Comparison of ENCODE assay signal across 9 cellular contexts in the genomic region with DNA sequence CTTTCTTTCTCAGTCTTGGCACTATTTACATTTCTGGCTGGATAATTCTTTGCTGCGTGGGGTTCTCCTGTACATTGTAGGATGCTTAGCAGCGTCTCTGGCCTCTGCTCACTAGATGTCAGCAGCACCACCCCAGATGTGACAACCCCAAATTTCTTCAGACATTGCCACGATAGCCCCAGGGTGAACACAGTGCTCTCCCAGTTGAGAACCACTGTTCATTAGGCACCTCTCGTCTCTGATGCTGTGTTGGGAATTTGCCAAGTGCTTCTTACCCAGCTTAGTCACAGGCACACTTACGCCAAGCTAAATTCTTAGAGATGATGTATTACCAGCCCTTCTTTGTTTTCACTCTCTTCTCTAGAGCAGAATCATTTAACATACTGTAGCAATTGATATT. TPM values are rescaled to one million over a fixed set of nuclear protein-coding genes. Genes with fewer than 3 reads are reported as not detected.
DNase-seq lines count a peak whose midpoint lies in the region; ATAC-seq, FAIRE-seq and TF ChIP-seq lines count a peak whose summit lies in the region.
"Had no signal": no experiment of that assay in that cellular context is flagged by ENCODE, and none has a peak within 500 bp of the region (broad histone marks: within the 10 kb centered on the region; RNA-seq: fewer than 3 reads in every experiment).

No MANE protein-coding gene starts in this region.

- no peak overlapping the region for H3K4me3 Mint-ChIP-seq in activated naive CD4-positive, alpha-beta T cell treated with anti-CD3 and anti-CD28 coated beads, Interleukin-2, amount 10 ng/mL, durations not matched to agents 7 days and 5 days
- H3K4me3 Mint-ChIP-seq: activated CD4-positive, alpha-beta T cell treated with anti-CD3 and anti-CD28 coated beads for 36 hours had no signal

- ATAC-seq in K562 (no peak; the same call in 1 of the 3 replicates), left cardiac atrium (no peak), HG02798 (IDR thresholded peaks at IDR 0.05; ENCODE audit: poor library complexity, unreplicated experiment) (no peak)
- ATAC-seq: activated CD4-positive, alpha-beta T cell treated with anti-CD3 and anti-CD28 coated beads for 36 hours had no signal

- CTCF ChIA-PET in K562 (lab: Yijun Ruan, JAX; ENCODE audit: low intra/inter-chr PET ratio) = no interaction called here
- CTCF ChIA-PET in activated naive CD4-positive, alpha-beta T cell treated with anti-CD3 and anti-CD28 coated beads, Interleukin-2, amount 10 ng/mL, durations not matched to agents 7 days and 5 days (lab: Charles Lee) = no interaction called here

- no peak for FAIRE-seq in K562 (lab: Jason Lieb, UNC)

- no peak overlapping the region for H3K27ac ChIP-seq in K562 (ENCODE audit: extremely low read depth, low read depth, low read length)
- peak overlapping the region in 3 of 4 donors; percentile 34 to 64 (median 62) for H3K27ac ChIP-seq in sigmoid colon

- peaks cover 7% of the 10 kb centered on the region for H3K4me1 Mint-ChIP-seq in activated naive CD4-positive, alpha-beta T cell treated with anti-CD3 and anti-CD28 coated beads, Interleukin-2, amount 10 ng/mL, durations not matched to agents 7 days and 5 days

- intact Hi-C loops in K562 (cut with micrococcal nuclease) (loop anchor here (5.0 kb wide), 1 partner anchor 106 kb away; no protein-coding TSS in a partner anchor), sigmoid colon (cut with DNase I) (no loop called here), left cardiac atrium (cut with DNase I) (no loop called here)

- H3K27ac Mint-ChIP-seq in activated naive CD4-positive, alpha-beta T cell treated with anti-CD3 and anti-CD28 coated beads, Interleukin-2, amount 10 ng/mL, durations not matched to agents 7 days and 5 days = no peak overlapping the region
- H3K27ac Mint-ChIP-seq: activated CD4-positive, alpha-beta T cell treated with anti-CD3 and anti-CD28 coated beads for 36 hours had no signal

- H3K79me2 ChIP-seq in K562 (ENCODE audit: control insufficient read depth, insufficient read depth, low read length) = no peaks in the 10 kb centered on the region

- no peak overlapping the region for H3K4me2 ChIP-seq in K562 (ENCODE audit: insufficient read depth, low read length)

- no peak for TF ChIP-seq POLR2A in K562 (conservative IDR thresholded peaks at IDR 0.05)
- no peak for TF ChIP-seq POLR2A in sigmoid colon (IDR thresholded peaks at IDR 0.05)

- H2AFZ ChIP-seq in K562 (ENCODE audit: low read depth, low read length) = no peak overlapping the region

- H3K4me3 ChIP-seq in K562 (no peak overlapping the region), sigmoid colon (no peak overlapping the region)

- H3K36me3 ChIP-seq in K562 (ENCODE audit: control insufficient read depth, insufficient read depth, low read length) = peaks cover 5% of the 10 kb centered on the region; the same call in 2 of the 3 replicates
- no peaks in the 10 kb centered on the region for H3K36me3 ChIP-seq in sigmoid colon

- H3K9me3 ChIP-seq in K562 (replicated peaks; ENCODE audit: control insufficient read depth, insufficient read depth, low read depth, low read length) (no peaks in the 10 kb centered on the region), sigmoid colon (no peaks in the 10 kb centered on the region)

- no peaks in the 10 kb centered on the region for H4K20me1 ChIP-seq in K562 (replicated peaks; ENCODE audit: control insufficient read depth, insufficient read depth, low read length)

- TF ChIP-seq CTCF in K562 (IDR thresholded peaks at IDR 0.05 in 2 of 3, conservative IDR thresholded peaks at IDR 0.05 in 1 of 3; ENCODE audit: insufficient read depth in 2 of 3, low read depth in 1 of 3, low read length in 3 of 3) (peak in 2 of 3 experiments; percentile 5 to 28; a peak in 2 of 6 replicates), sigmoid colon (IDR thresholded peaks at IDR 0.05) (no peak)

- in situ Hi-C loops in K562 (cut with MboI) = loop anchor here (10.0 kb wide), 1 partner anchor 279 kb away; the partner anchor contains the start of gene OR52E4

- H3K27me3 ChIP-seq in K562 (ENCODE audit: control insufficient read depth in 2 of 2, insufficient read depth in 2 of 2, low read length in 2 of 2) = no peaks in the 10 kb centered on the region
- H3K27me3 ChIP-seq in sigmoid colon = no peaks in the 10 kb centered on the region

- H3K9ac ChIP-seq in K562 (ENCODE audit: insufficient read depth in 1 of 2, low read depth in 2 of 2, low read length in 2 of 2) = no peak overlapping the region

- no peak for TF ChIP-seq EP300 in K562 (IDR thresholded peaks at IDR 0.05; ENCODE audit: low read length)
- no peak for TF ChIP-seq EP300 in sigmoid colon (IDR thresholded peaks at IDR 0.05)

- BruUV-seq in K562 (replicated peaks; lab: Mats Ljungman, UMichigan) = no TSS peak

- TF ChIP-seq RAD21 in K562 (CRISPR knock-in tag; conservative IDR thresholded peaks at IDR 0.05 in 1 of 2, IDR thresholded peaks at IDR 0.05 in 1 of 2) = 0 out of 4 replicates have a peak, but pooled peaks of 1 of the 2 experiments have one; percentile 17

- DNase-seq in HCEC 1CT = peak; percentile 79
- no peak for DNase-seq in K562 (ENCODE audit: extremely low read depth in 1 of 4, low spot score in 3 of 4)
- DNase-seq in sigmoid colon = no peak
- DNase-seq in activated naive CD4-positive, alpha-beta T cell treated with anti-CD3 and anti-CD28 coated beads, Interleukin-2, amount 10 ng/mL, durations not matched to agents 7 days and 5 days = no peak
- DNase-seq in left cardiac atrium = no peak
- DNase-seq: activated CD4-positive, alpha-beta T cell treated with anti-CD3 and anti-CD28 coated beads for 36 hours; NCI-H146; SIG-M5 had no signal

- H3K36me3 Mint-ChIP-seq in activated naive CD4-positive, alpha-beta T cell treated with anti-CD3 and anti-CD28 coated beads, Interleukin-2, amount 10 ng/mL, durations not matched to agents 7 days and 5 days = no peaks in the 10 kb centered on the region

- H3K27me3 Mint-ChIP-seq in activated naive CD4-positive, alpha-beta T cell treated with anti-CD3 and anti-CD28 coated beads, Interleukin-2, amount 10 ng/mL, durations not matched to agents 7 days and 5 days = no peaks in the 10 kb centered on the region
- H3K27me3 Mint-ChIP-seq: activated CD4-positive, alpha-beta T cell treated with anti-CD3 and anti-CD28 coated beads for 36 hours had no signal

- H3K4me1 ChIP-seq in K562 (replicated peaks in 1 of 2; ENCODE audit: control insufficient read depth in 2 of 2, insufficient read depth in 2 of 2, low read length in 2 of 2) = peaks cover 0 to under 1% of the 10 kb centered on the region in 2 experiments; a peak in 1 of 5 replicates
- H3K4me1 ChIP-seq in sigmoid colon = peaks cover 0 to 28% (median 17%) of the 10 kb centered on the region in 4 donors

- no peaks in the 10 kb centered on the region for H3K9me3 Mint-ChIP-seq in activated naive CD4-positive, alpha-beta T cell treated with anti-CD3 and anti-CD28 coated beads, Interleukin-2, amount 10 ng/mL, durations not matched to agents 7 days and 5 days

- POLR2A ChIA-PET in K562 (lab: Yijun Ruan, JAX) = interaction anchor here (0.9 kb wide), 1 partner anchor 10 kb away, joined by 5 read pairs; no protein-coding TSS in a partner anchor

- no peaks in the 10 kb centered on the region for H3K9me1 ChIP-seq in K562 (ENCODE audit: control insufficient read depth, insufficient read depth, low read length)

- 51% methylated on average over 5 of the region's 5 CpGs for WGBS in K562 (ENCODE audit: insufficient coverage, low coverage, missing lambda C conversion rate)
- 80 to 87% methylated on average over 5 of the region's 5 CpGs for WGBS in sigmoid colon, 2 donors

RNA-seq across cellular contexts. Expression of gene TRIM6, which starts 9.4 kb away (rescaled TPM):
- 5.8 and 10.9 TPM in 2 replicates for total RNA-seq in K562 (2011; cell fraction: chromatin; rRNA removed; ENCODE audit: low replicate concordance)
- total RNA-seq in K562 (2011; cell fraction: nucleolus; rRNA removed) = 3.0 and 4.1 TPM in 2 replicates
- total RNA-seq in K562 (2011; cell fraction: nucleoplasm; rRNA removed) = 5.3 and 7.7 TPM in 2 replicates
- total RNA-seq in K562 (2014; rRNA removed) = 5.6 and 6.0 TPM in 2 replicates
- 7.4 and 7.6 TPM in 2 replicates for total RNA-seq in K562 (2014; rRNA removed; fragmentation: Illumina TruSeq; extraction: Trizol)
- total RNA-seq in K562 (2015; rRNA removed; fragmentation: Illumina TruSeq; extraction: Trizol) = 10.3 and 10.5 TPM in 2 replicates
- total RNA-seq in K562 (2021) = 6.7 and 7.2 TPM in 2 replicates
- polyA plus RNA-seq in K562 (2011; rRNA removed) = 7.7 and 9.5 TPM in 2 replicates
- polyA plus RNA-seq in K562 (2011; cell fraction: cytosol; rRNA removed) = 4.3 and 8.1 TPM in 2 replicates
- polyA plus RNA-seq in K562 (2011; cell fraction: nucleus; rRNA removed) = 6.9 and 10.1 TPM in 2 replicates
- polyA plus RNA-seq in K562 (2012) = 13.3 and 29.1 TPM in 2 replicates
- polyA plus RNA-seq in K562 (2014; fragmentation: Illumina TruSeq; extraction: Trizol) = 8.2 and 11.8 TPM in 2 replicates
- polyA plus RNA-seq in K562 (2014; fragmentation: Nextera tagmentation; extraction: Ambion mirVana) = 1 to 10 TPM; 5.0 to 8.7 TPM
- 9.8 and 9.9 TPM in 2 replicates for polyA plus RNA-seq in K562 (2014; rRNA removed)
- polyA minus RNA-seq in K562 (2011; rRNA and poly(A)+ RNA removed) = 3.2 and 4.6 TPM in 2 replicates
- 3.4 and 3.6 TPM in 2 replicates for polyA minus RNA-seq in K562 (2011; cell fraction: cytosol; rRNA and poly(A)+ RNA removed)
- 2.6 and 3.8 TPM in 2 replicates for polyA minus RNA-seq in K562 (2011; cell fraction: nucleus; rRNA and poly(A)+ RNA removed)
- 1 to 10 TPM; 3.5 to 5.5 (median 4.8) TPM for total RNA-seq in sigmoid colon
- 1 to 10 TPM in 2 of 3 donors, under 1 TPM in 1; 0.60 to 1.2 (median 1.0) TPM for polyA plus RNA-seq in sigmoid colon
- total RNA-seq in left cardiac atrium = 1 to 10 TPM; 1.1 to 1.2 TPM

RNA-seq across cellular contexts. Expression of gene TRIM34, which starts 19.0 kb away (rescaled TPM):
- 0.86 and 1.1 TPM in 2 replicates for total RNA-seq in K562 (2011; cell fraction: chromatin; rRNA removed; ENCODE audit: low replicate concordance)
- 0.13 and 0.83 TPM in 2 replicates for total RNA-seq in K562 (2011; cell fraction: nucleolus; rRNA removed)
- 0.66 and 1.5 TPM in 2 replicates for total RNA-seq in K562 (2011; cell fraction: nucleoplasm; rRNA removed)
- total RNA-seq in K562 (2014; rRNA removed) (0.78 and 0.91 TPM in 2 replicates), K562 (2014; rRNA removed; fragmentation: Illumina TruSeq; extraction: Trizol) (1.1 and 1.3 TPM in 2 replicates), K562 (2015; rRNA removed; fragmentation: Illumina TruSeq; extraction: Trizol) (1.7 and 2.0 TPM in 2 replicates), K562 (2021) (0.31 and 0.40 TPM in 2 replicates), sigmoid colon (10 to 100 TPM in 1 of 4 donors, 1 to 10 TPM in 3; 3.5 to 10.2 (median 7.3) TPM), left cardiac atrium (1 to 10 TPM; 2.3 to 3.4 TPM)
- polyA plus RNA-seq in K562 (2011; rRNA removed) (1.8 and 2.2 TPM in 2 replicates), K562 (2014; fragmentation: Illumina TruSeq; extraction: Trizol) (0.72 and 1.3 TPM in 2 replicates), K562 (2014; fragmentation: Nextera tagmentation; extraction: Ambion mirVana) (1 to 10 TPM; 1.5 to 2.9 TPM), K562 (2014; rRNA removed) (0.88 and 1.0 TPM in 2 replicates), sigmoid colon (1 to 10 TPM; 3.6 to 9.1 (median 7.4) TPM)
- polyA plus RNA-seq in K562 (2011; cell fraction: cytosol; rRNA removed) = 0.60 and 1.6 TPM in 2 replicates
- polyA plus RNA-seq in K562 (2011; cell fraction: nucleus; rRNA removed) = 2.0 and 5.6 TPM in 2 replicates
- polyA plus RNA-seq in K562 (2012) = 1.5 and 3.2 TPM in 2 replicates
- 1.2 and 2.2 TPM in 2 replicates for polyA minus RNA-seq in K562 (2011; rRNA and poly(A)+ RNA removed)
- not detected in 2 replicates for polyA minus RNA-seq in K562 (2011; cell fraction: cytosol; rRNA and poly(A)+ RNA removed)
- polyA minus RNA-seq in K562 (2011; cell fraction: nucleus; rRNA and poly(A)+ RNA removed) = 0.13 and 0.56 TPM in 2 replicates

RNA-seq across cellular contexts. Expression of gene OR52B6, which starts 25.2 kb away (rescaled TPM):
- total RNA-seq in K562 (2011; cell fraction: chromatin; rRNA removed; ENCODE audit: low replicate concordance) = not detected in 2 replicates
- total RNA-seq in K562 (2011; cell fraction: nucleolus; rRNA removed) = not detected in 2 replicates
- not detected in 2 replicates for total RNA-seq in K562 (2011; cell fraction: nucleoplasm; rRNA removed)
- total RNA-seq in K562 (2014; rRNA removed) (not detected in 2 replicates), K562 (2014; rRNA removed; fragmentation: Illumina TruSeq; extraction: Trizol) (not detected in 2 replicates), K562 (2015; rRNA removed; fragmentation: Illumina TruSeq; extraction: Trizol) (not detected in 2 replicates), K562 (2021) (not detected in 2 replicates), sigmoid colon (not detected), left cardiac atrium (not detected)
- polyA plus RNA-seq in K562 (2011; rRNA removed) (not detected in 2 replicates), K562 (2014; fragmentation: Illumina TruSeq; extraction: Trizol) (not detected in 2 replicates), K562 (2014; fragmentation: Nextera tagmentation; extraction: Ambion mirVana) (not detected), K562 (2014; rRNA removed) (not detected in 2 replicates), sigmoid colon (under 1 TPM in 1 of 3 donors, not detected in 2; 0.07 TPM)
- not detected in 2 replicates for polyA plus RNA-seq in K562 (2011; cell fraction: cytosol; rRNA removed)
- not detected in 2 replicates for polyA plus RNA-seq in K562 (2011; cell fraction: nucleus; rRNA removed)
- not detected in 2 replicates for polyA plus RNA-seq in K562 (2012)
- not detected in 2 replicates for polyA minus RNA-seq in K562 (2011; rRNA and poly(A)+ RNA removed)
- not detected in 2 replicates for polyA minus RNA-seq in K562 (2011; cell fraction: cytosol; rRNA and poly(A)+ RNA removed)
- not detected in 2 replicates for polyA minus RNA-seq in K562 (2011; cell fraction: nucleus; rRNA and poly(A)+ RNA removed)
- total RNA-seq: activated CD4-positive, alpha-beta T cell treated with anti-CD3 and anti-CD28 coated beads for 36 hours had no signal

RNA-seq across cellular contexts. Expression of gene OR52H1, which starts 57.5 kb away (rescaled TPM):
- 0.60 and 1.5 TPM in 2 replicates for total RNA-seq in K562 (2011; cell fraction: chromatin; rRNA removed; ENCODE audit: low replicate concordance)
- 1.6 TPM in 1 of 2 replicates, not detected in the other for total RNA-seq in K562 (2011; cell fraction: nucleolus; rRNA removed)
- 1.0 and 1.6 TPM in 2 replicates for total RNA-seq in K562 (2011; cell fraction: nucleoplasm; rRNA removed)
- total RNA-seq in K562 (2014; rRNA removed) (not detected in 2 replicates), K562 (2014; rRNA removed; fragmentation: Illumina TruSeq; extraction: Trizol) (0.15 TPM in 1 of 2 replicates, not detected in the other), K562 (2015; rRNA removed; fragmentation: Illumina TruSeq; extraction: Trizol) (not detected in 2 replicates), K562 (2021) (not detected in 2 replicates), sigmoid colon (1 to 10 TPM in 3 of 4 donors, not detected in 1; 1.5 to 3.0 (median 1.6) TPM), left cardiac atrium (not detected)
- polyA plus RNA-seq in K562 (2011; rRNA removed) (not detected in 2 replicates), K562 (2014; fragmentation: Illumina TruSeq; extraction: Trizol) (not detected in 2 replicates), K562 (2014; fragmentation: Nextera tagmentation; extraction: Ambion mirVana) (not detected), K562 (2014; rRNA removed) (not detected in 2 replicates), sigmoid colon (under 1 TPM in 1 of 3 donors, not detected in 2; 0.09 TPM)
- polyA plus RNA-seq in K562 (2011; cell fraction: cytosol; rRNA removed) = not detected in 2 replicates
- 0.11 and 0.13 TPM in 2 replicates for polyA plus RNA-seq in K562 (2011; cell fraction: nucleus; rRNA removed)
- not detected in 2 replicates for polyA plus RNA-seq in K562 (2012)
- polyA minus RNA-seq in K562 (2011; rRNA and poly(A)+ RNA removed) = 0.77 and 0.84 TPM in 2 replicates
- polyA minus RNA-seq in K562 (2011; cell fraction: cytosol; rRNA and poly(A)+ RNA removed) = not detected in 2 replicates
- 0.81 TPM in 1 of 2 replicates, not detected in the other for polyA minus RNA-seq in K562 (2011; cell fraction: nucleus; rRNA and poly(A)+ RNA removed)
- total RNA-seq: activated CD4-positive, alpha-beta T cell treated with anti-CD3 and anti-CD28 coated beads for 36 hours had no signal

Comparison
In these comparisons a context has a peak if more than half of its experiments do, and no peak if none do; other contexts are left out.
1. CTCF ChIP-seq: peak in K562 (2 of 3); none in sigmoid colon (0 of 4).